ENCODE assay signal across 1 cellular context in the genomic region with DNA sequence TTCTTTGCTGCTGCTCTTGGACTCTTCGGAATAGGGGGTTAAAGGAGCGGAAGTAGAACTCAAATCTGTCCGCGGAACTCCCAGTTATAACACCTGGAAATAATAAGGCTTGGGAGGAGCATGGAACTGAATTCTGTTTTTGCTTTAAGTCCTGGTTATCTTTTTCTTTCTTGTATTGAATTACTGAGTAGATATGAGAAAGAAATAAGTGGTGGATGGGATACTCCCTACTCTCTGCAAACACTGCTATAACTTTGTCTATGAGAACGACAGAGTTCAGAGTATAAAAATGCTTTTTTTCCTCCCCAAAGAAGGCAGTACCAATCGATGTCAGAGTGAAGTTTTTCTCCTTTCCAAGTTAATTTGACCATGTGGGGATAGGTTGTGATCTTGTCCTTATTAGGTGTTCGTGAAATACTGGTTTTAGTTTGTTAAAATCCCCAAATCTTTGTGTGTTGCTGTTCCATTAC.
TF ChIP-seq lines count a peak whose summit lies in the region.

No MANE protein-coding gene starts in this region.

TF ChIP-seq in GM12878, 131 proteins besides CTCF, POLR2A, EP300 and RAD21 (continued from another document):
- TF ChIP-seq, protein P1, sequence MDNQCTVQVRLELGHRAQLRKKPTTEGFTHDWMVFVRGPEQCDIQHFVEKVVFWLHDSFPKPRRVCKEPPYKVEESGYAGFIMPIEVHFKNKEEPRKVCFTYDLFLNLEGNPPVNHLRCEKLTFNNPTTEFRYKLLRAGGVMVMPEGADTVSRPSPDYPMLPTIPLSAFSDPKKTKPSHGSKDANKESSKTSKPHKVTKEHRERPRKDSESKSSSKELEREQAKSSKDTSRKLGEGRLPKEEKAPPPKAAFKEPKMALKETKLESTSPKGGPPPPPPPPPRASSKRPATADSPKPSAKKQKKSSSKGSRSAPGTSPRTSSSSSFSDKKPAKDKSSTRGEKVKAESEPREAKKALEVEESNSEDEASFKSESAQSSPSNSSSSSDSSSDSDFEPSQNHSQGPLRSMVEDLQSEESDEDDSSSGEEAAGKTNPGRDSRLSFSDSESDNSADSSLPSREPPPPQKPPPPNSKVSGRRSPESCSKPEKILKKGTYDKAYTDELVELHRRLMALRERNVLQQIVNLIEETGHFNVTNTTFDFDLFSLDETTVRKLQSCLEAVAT (IDR thresholded peaks at IDR 0.05) = peak; percentile 99
- TF ChIP-seq TBL1XR1 (IDR thresholded peaks at IDR 0.05; ENCODE audit: low read depth, low read length) (no peak), NR2F1 (conservative IDR thresholded peaks at IDR 0.05) (no peak), GATAD2B (conservative IDR thresholded peaks at IDR 0.05; ENCODE audit: low read depth) (no peak), MTA2 (IDR thresholded peaks at IDR 0.05; ENCODE audit: low read depth) (no peak), ZZZ3 (IDR thresholded peaks at IDR 0.05; ENCODE audit: control insufficient read depth, insufficient read length, low read depth) (no peak), SMAD5 (IDR thresholded peaks at IDR 0.05; ENCODE audit: low read depth) (no peak), SPI1 (IDR thresholded peaks at IDR 0.05; ENCODE audit: borderline replicate concordance, insufficient read depth, low read depth, low read length) (peak; percentile 11; the same call in 1 of the 2 replicates)
- TF ChIP-seq, protein P2, sequence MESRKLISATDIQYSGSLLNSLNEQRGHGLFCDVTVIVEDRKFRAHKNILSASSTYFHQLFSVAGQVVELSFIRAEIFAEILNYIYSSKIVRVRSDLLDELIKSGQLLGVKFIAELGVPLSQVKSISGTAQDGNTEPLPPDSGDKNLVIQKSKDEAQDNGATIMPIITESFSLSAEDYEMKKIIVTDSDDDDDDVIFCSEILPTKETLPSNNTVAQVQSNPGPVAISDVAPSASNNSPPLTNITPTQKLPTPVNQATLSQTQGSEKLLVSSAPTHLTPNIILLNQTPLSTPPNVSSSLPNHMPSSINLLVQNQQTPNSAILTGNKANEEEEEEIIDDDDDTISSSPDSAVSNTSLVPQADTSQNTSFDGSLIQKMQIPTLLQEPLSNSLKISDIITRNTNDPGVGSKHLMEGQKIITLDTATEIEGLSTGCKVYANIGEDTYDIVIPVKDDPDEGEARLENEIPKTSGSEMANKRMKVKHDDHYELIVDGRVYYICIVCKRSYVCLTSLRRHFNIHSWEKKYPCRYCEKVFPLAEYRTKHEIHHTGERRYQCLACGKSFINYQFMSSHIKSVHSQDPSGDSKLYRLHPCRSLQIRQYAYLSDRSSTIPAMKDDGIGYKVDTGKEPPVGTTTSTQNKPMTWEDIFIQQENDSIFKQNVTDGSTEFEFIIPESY (IDR thresholded peaks at IDR 0.05) = 0 out of 2 replicates have a peak, but pooled peaks have one; percentile 7
- TF ChIP-seq, protein P3, sequence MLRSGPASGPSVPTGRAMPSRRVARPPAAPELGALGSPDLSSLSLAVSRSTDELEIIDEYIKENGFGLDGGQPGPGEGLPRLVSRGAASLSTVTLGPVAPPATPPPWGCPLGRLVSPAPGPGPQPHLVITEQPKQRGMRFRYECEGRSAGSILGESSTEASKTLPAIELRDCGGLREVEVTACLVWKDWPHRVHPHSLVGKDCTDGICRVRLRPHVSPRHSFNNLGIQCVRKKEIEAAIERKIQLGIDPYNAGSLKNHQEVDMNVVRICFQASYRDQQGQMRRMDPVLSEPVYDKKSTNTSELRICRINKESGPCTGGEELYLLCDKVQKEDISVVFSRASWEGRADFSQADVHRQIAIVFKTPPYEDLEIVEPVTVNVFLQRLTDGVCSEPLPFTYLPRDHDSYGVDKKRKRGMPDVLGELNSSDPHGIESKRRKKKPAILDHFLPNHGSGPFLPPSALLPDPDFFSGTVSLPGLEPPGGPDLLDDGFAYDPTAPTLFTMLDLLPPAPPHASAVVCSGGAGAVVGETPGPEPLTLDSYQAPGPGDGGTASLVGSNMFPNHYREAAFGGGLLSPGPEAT (IDR thresholded peaks at IDR 0.05; ENCODE audit: low read depth) = peak; percentile 29; the same call in 1 of the 2 replicates
TF ChIP-seq in GM12878: peak in this region for 6.
